In the genomic region with DNA sequence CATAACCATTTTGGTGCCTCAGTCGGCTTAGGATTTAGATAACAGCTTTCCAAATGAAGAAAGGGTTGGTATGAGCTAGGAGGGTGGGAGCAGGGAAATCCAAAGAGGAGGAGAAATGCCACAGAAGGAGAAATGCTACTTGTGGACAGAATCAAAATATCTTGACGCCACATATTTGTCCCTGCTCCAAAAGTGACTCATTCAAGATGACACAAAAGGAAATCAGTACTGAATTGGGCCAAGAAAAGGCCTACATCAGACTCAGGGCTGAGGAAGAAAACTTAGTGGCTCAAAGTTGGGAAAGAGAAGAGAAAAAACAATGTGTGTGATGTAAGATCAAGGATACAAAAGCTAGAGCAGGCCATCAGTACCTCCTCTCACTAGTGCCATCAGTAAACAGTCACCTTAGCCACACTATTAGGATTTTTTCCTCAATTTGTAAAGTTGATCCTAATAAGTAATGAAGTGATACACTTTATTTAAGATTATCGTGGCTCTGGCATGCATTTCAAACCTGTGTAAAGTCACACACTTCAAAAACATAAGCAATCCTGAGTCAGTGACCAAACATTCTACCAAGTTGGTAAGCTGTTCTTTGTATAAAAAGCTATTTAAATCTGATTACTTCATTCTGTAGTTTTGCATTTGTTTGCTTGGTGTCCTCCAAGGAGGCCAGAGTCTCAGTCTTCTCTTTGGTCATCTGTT, we compare ENCODE assay signal across 13 cellular contexts. TPM values are rescaled to one million over a fixed set of nuclear protein-coding genes. Genes with fewer than 3 reads are reported as not detected.
A peak's percentile ranks its signal among the peaks of the same experiment; 100 is the strongest.
DNase-seq lines count a peak whose midpoint lies in the region; FAIRE-seq and TF ChIP-seq lines count a peak whose summit lies in the region.
"Had no signal": no experiment of that assay in that cellular context is flagged by ENCODE, and none has a peak within 500 bp of the region (broad histone marks: within the 10 kb centered on the region; RNA-seq: fewer than 3 reads in every experiment).

No MANE protein-coding gene starts in this region.

- peaks cover 18% of the 10 kb centered on the region for H3K4me1 ChIP-seq in adipocyte (ENCODE audit: control insufficient read depth, insufficient read depth, low read length)
- H3K4me1 ChIP-seq in small intestine (ENCODE audit: control insufficient read depth in 2 of 2, insufficient read depth in 1 of 2, low read depth in 1 of 2, low read length in 1 of 2): no peaks in the 10 kb centered on the region

- no peaks in the 10 kb centered on the region for H3K27me3 ChIP-seq in BJ (ENCODE audit: control insufficient read depth, insufficient read depth, low read length)
- H3K27me3 ChIP-seq in adipocyte (replicated peaks; ENCODE audit: control insufficient read depth, insufficient read depth, low read length): no peaks in the 10 kb centered on the region
- no peaks in the 10 kb centered on the region for H3K27me3 ChIP-seq in small intestine (ENCODE audit: control insufficient read depth in 2 of 2, insufficient read depth in 2 of 2, low read length in 2 of 2)

- POLR2A ChIA-PET in BJ (lab: Charles Lee): interaction anchor here (0.7 kb wide), 1 partner anchor 13 kb away, joined by 6 read pairs; no protein-coding TSS in a partner anchor
- POLR2A ChIA-PET in activated CD4-positive, alpha-beta memory T cell treated with anti-CD3 and anti-CD28 coated beads for 36 hours (lab: Charles Lee): interaction anchor here (0.6 to 1.1 kb wide), 2 partner anchors 74 to 1121 kb away, joined by 3 read pairs; no protein-coding TSS in a partner anchor

- H3K36me3 Mint-ChIP-seq in activated CD4-positive, alpha-beta memory T cell treated with anti-CD3 and anti-CD28 coated beads for 36 hours: peaks cover 43% of the 10 kb centered on the region

- TF ChIP-seq CTCF in BJ (IDR thresholded peaks at IDR 0.05; ENCODE audit: insufficient read depth, low read depth, low read length) (no peak), fibroblast of villous mesenchyme (IDR thresholded peaks at IDR 0.05; ENCODE audit: insufficient read depth, low read depth, low read length) (no peak), retinal pigment epithelial cell (conservative IDR thresholded peaks at IDR 0.05; ENCODE audit: low read depth, low read length) (no peak)

- peaks cover 15% of the 10 kb centered on the region for H3K36me3 ChIP-seq in BJ (ENCODE audit: control insufficient read depth, insufficient read depth, low read length)
- peaks cover 60% of the 10 kb centered on the region for H3K36me3 ChIP-seq in adipocyte (ENCODE audit: control insufficient read depth, insufficient read depth, low read length, severe bottlenecking)
- H3K36me3 ChIP-seq in small intestine (ENCODE audit: control insufficient read depth in 2 of 2, insufficient read depth in 2 of 2, low read length in 2 of 2): peaks cover 4 to 18% of the 10 kb centered on the region in 2 donors

- H3K4me3 Mint-ChIP-seq in activated CD4-positive, alpha-beta memory T cell treated with anti-CD3 and anti-CD28 coated beads for 36 hours: no peak overlapping the region
- H3K4me3 Mint-ChIP-seq: naive B cell had no signal

- FAIRE-seq in small intestine (lab: Jason Lieb, UNC): no peak

- H3K27ac Mint-ChIP-seq in activated CD4-positive, alpha-beta memory T cell treated with anti-CD3 and anti-CD28 coated beads for 36 hours: no peak overlapping the region
- H3K27ac Mint-ChIP-seq: naive B cell had no signal

- intact Hi-C loops in activated CD4-positive, alpha-beta memory T cell treated with anti-CD3 and anti-CD28 coated beads for 36 hours (cut with micrococcal nuclease): no loop called here

- no peaks in the 10 kb centered on the region for H3K4me1 Mint-ChIP-seq in activated CD4-positive, alpha-beta memory T cell treated with anti-CD3 and anti-CD28 coated beads for 36 hours (ENCODE audit: low read depth)

- WGBS in small intestine, 3 donors: 70 to 86% (median 81%) methylated on average over 3 of the region's 3 CpGs

- peak overlapping the region in 1 of 2 donors; percentile 60 for H3K27ac ChIP-seq in small intestine (ENCODE audit: low read depth in 1 of 2, low read length in 1 of 2)

- CTCF ChIA-PET in BJ (lab: Yijun Ruan, JAX): interaction anchor here (1.0 to 2.0 kb wide), 4 partner anchors 9 to 38 kb away, joined by 3 to 5 read pairs (median 4); no protein-coding TSS in a partner anchor
- CTCF ChIA-PET in activated CD4-positive, alpha-beta memory T cell treated with anti-CD3 and anti-CD28 coated beads for 36 hours (lab: Charles Lee): no interaction called here

- H3K9me3 ChIP-seq in adipocyte (ENCODE audit: control insufficient read depth, low read length): no peaks in the 10 kb centered on the region
- H3K9me3 ChIP-seq in small intestine (ENCODE audit: control insufficient read depth, low read depth): no peaks in the 10 kb centered on the region

- H3K9me3 Mint-ChIP-seq in activated CD4-positive, alpha-beta memory T cell treated with anti-CD3 and anti-CD28 coated beads for 36 hours: no peaks in the 10 kb centered on the region
- H3K9me3 Mint-ChIP-seq: naive B cell had no signal

- no peaks in the 10 kb centered on the region for H3K27me3 Mint-ChIP-seq in activated CD4-positive, alpha-beta memory T cell treated with anti-CD3 and anti-CD28 coated beads for 36 hours
- H3K27me3 Mint-ChIP-seq: naive B cell had no signal

- H3K4me3 ChIP-seq in BJ (ENCODE audit: low read depth, low read length) (no peak overlapping the region), adipocyte (ENCODE audit: low read length) (no peak overlapping the region), fibroblast of villous mesenchyme (ENCODE audit: low read depth, low read length) (no peak overlapping the region), retinal pigment epithelial cell (ENCODE audit: low read length) (no peak overlapping the region), small intestine (ENCODE audit: low read depth in 1 of 2, low read length in 2 of 2) (no peak overlapping the region)

- peak; percentile 94 for DNase-seq in BJ (ENCODE audit: low read depth)
- peak; percentile 96 for DNase-seq in adipocyte (ENCODE audit: low read depth)
- peak; percentile 90 for DNase-seq in fibroblast of villous mesenchyme (ENCODE audit: low read depth)
- DNase-seq in retinal pigment epithelial cell (ENCODE audit: low read depth): peak; percentile 12
- no peak for DNase-seq in activated CD4-positive, alpha-beta memory T cell treated with anti-CD3 and anti-CD28 coated beads for 36 hours
- no peak for DNase-seq in activated CD4-positive, alpha-beta T cell treated with anti-CD3 and anti-CD28 coated beads for 48 hours
- DNase-seq in NCI-H1417 treated with DMSO at 0.1 percent for 48 hours (lab: John Stamatoyannopoulos, UW): no peak
- no peak for DNase-seq in small intestine
- DNase-seq: Calu3; effector CD8-positive, alpha-beta T cell; naive B cell; NCI-H1105 treated with DMSO at 0.1 percent for 48 hours; RPMI8226 had no signal

- H3K9ac ChIP-seq in adipocyte (ENCODE audit: low read length): peak overlapping the region; percentile 54

RNA-seq across cellular contexts. Expression of a gene that starts 52.5 kb away (rescaled TPM):
- polyA plus RNA-seq in BJ (2011; rRNA removed) (13.2 and 20.2 TPM in 2 replicates), small intestine (10 to 100 TPM in 2 of 3 donors, 1 to 10 TPM in 1; 9.4 to 18.6 (median 14.6) TPM)
- 6.0 and 7.3 TPM in 2 replicates for polyA minus RNA-seq in BJ (2011; rRNA and poly(A)+ RNA removed)
- total RNA-seq in fibroblast of villous mesenchyme: 19.0 and 23.7 TPM in 2 replicates
- total RNA-seq in activated CD4-positive, alpha-beta memory T cell treated with anti-CD3 and anti-CD28 coated beads for 36 hours: 10 to 100 TPM; 24.2 to 24.6 TPM

Comparison
In these comparisons a context has a peak if more than half of its experiments do, and no peak if none do; other contexts are left out.
1. DNase-seq: peak in BJ (single experiment), adipocyte (single experiment), fibroblast of villous mesenchyme (single experiment) and retinal pigment epithelial cell (single experiment); none in activated CD4-positive, alpha-beta memory T cell treated with anti-CD3 and anti-CD28 coated beads for 36 hours (single experiment), activated CD4-positive, alpha-beta T cell treated with anti-CD3 and anti-CD28 coated beads for 48 hours (single experiment), NCI-H1417 treated with DMSO at 0.1 percent for 48 hours (single experiment) and small intestine (single experiment).